Comparison of ENCODE assay signal across 17 cellular contexts in the genomic region with DNA sequence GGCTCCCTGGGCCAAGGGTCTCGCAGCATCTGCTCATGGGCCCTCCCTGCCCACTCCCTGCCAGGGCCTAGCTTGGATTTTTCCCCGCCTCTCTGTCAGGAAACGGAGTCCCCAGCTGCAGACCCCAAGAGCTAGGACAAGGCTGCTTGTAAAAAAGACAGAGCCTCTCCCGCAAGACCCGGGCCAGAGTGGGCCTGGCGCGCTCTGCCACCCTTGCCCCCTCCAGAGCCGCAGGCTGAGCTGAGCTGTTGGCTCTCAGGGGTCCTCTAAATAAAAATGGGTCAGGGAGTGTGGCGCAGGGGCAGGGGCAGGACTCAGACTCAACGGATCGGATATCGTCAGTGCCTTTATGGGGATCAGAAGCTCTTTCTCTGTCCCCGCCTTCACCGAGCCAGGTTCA.
A peak's percentile ranks its signal among the peaks of the same experiment; 100 is the strongest.
DNase-seq lines count a peak whose midpoint lies in the region; ATAC-seq and TF ChIP-seq lines count a peak whose summit lies in the region.
"Had no signal": no experiment of that assay in that cellular context is flagged by ENCODE, and none has a peak within 500 bp of the region (broad histone marks: within the 10 kb centered on the region; RNA-seq: fewer than 3 reads in every experiment).

No MANE protein-coding gene starts in this region.

- H3K4me3 Mint-ChIP-seq in nephron progenitor cell, result no peak overlapping the region
- H3K4me3 Mint-ChIP-seq: CD4-positive, alpha-beta T cell; CD8-positive, alpha-beta T cell had no signal

- H3K9me3 ChIP-seq in BLaER1 treated with 17β-estradiol and CSF1 and Interleukin-3, amounts not matched to agents 10 nM and 100 nM (replicated peaks in 1 of 11), result peaks cover 14 to 30% (median 20%) of the 10 kb centered on the region in 11 experiments
- H3K9me3 ChIP-seq: BE2C, Caco-2 had no signal

- no peaks in the 10 kb centered on the region for H3K27me3 ChIP-seq in BLaER1 treated with 17β-estradiol and CSF1 and Interleukin-3, amounts not matched to agents 10 nM and 100 nM
- H3K27me3 ChIP-seq: BE2C, BLaER1 had no signal

- H3K4me2 ChIP-seq in BLaER1 treated with 17β-estradiol and CSF1 and Interleukin-3, amounts not matched to agents 10 nM and 100 nM, result peak overlapping the region in 2 of 11 experiments; percentile 2 to 19; a peak in 1 of 22 replicates
- H3K4me2 ChIP-seq: BLaER1 had no signal

- no peak overlapping the region for H3K4me3 ChIP-seq in BLaER1 treated with 17β-estradiol and CSF1 and Interleukin-3, amounts not matched to agents 10 nM and 100 nM
- H3K4me3 ChIP-seq: BLaER1 had no signal

- H3K36me3 Mint-ChIP-seq in nephron progenitor cell (ENCODE audit: low read depth), result peaks cover 87% of the 10 kb centered on the region
- H3K36me3 Mint-ChIP-seq: CD8-positive, alpha-beta T cell had no signal

- H4K20me1 ChIP-seq in BLaER1 treated with 17β-estradiol and CSF1 and Interleukin-3, amounts not matched to agents 10 nM and 100 nM, result no peaks in the 10 kb centered on the region
- H4K20me1 ChIP-seq: BLaER1 had no signal

- ATAC-seq in HG03469 (IDR thresholded peaks at IDR 0.05; ENCODE audit: unreplicated experiment), result no peak
- ATAC-seq: CD8-positive, alpha-beta T cell had no signal

- H3K27ac ChIP-seq in BLaER1 treated with 17β-estradiol and CSF1 and Interleukin-3, amounts not matched to agents 10 nM and 100 nM, result peak overlapping the region in 7 of 11 experiments; percentile 17 to 99 (median 31); a peak in 12 of 22 replicates
- H3K27ac ChIP-seq in RWPE1, result 0 out of 2 replicates have a peak overlapping the region, but pooled peaks have one; percentile 27
- H3K27ac ChIP-seq: C4-2B had no signal

- H3K4me1 Mint-ChIP-seq in nephron progenitor cell, result peaks cover 18% of the 10 kb centered on the region

- no peak for DNase-seq in RWPE1 (ENCODE audit: low spot score)
- DNase-seq in nephron progenitor cell, result no peak
- DNase-seq in NCI-H748 treated with DMSO at 0.1 percent for 48 hours (lab: John Stamatoyannopoulos, UW), result no peak
- DNase-seq in NCI-H1417 (lab: John Stamatoyannopoulos, UW), result no peak
- DNase-seq: 8988T; ACHN; BE2C; Caco-2; Calu3; CD4-positive, alpha-beta T cell; CD8-positive, alpha-beta T cell; DMS79 treated with DMSO at 0.1 percent for 48 hours; GF-D8 had no signal

- peaks cover 50 to 86% (median 70%) of the 10 kb centered on the region in 10 experiments for H3K4me1 ChIP-seq in BLaER1 treated with 17β-estradiol and CSF1 and Interleukin-3, amounts not matched to agents 10 nM and 100 nM
- H3K4me1 ChIP-seq: BE2C, Caco-2 had no signal

- CTCF ChIA-PET in RWPE1 (lab: Yijun Ruan, JAX), result no interaction called here

- TF ChIP-seq CTCF in RWPE1 (conservative IDR thresholded peaks at IDR 0.05; ENCODE audit: low read depth) (no peak), nephron progenitor cell (IDR thresholded peaks at IDR 0.05) (no peak)

- POLR2A ChIA-PET in RWPE1 (lab: Yijun Ruan, JAX; ENCODE audit: low non-redundant PET), result no interaction called here

- peaks cover 21% of the 10 kb centered on the region for H3K9me3 Mint-ChIP-seq in nephron progenitor cell
- H3K9me3 Mint-ChIP-seq: CD4-positive, alpha-beta T cell; CD8-positive, alpha-beta T cell had no signal

- no peak overlapping the region for H3K9ac ChIP-seq in BLaER1 treated with 17β-estradiol and CSF1 and Interleukin-3, amounts not matched to agents 10 nM and 100 nM
- H3K9ac ChIP-seq: BLaER1 had no signal

- H3K27me3 Mint-ChIP-seq in nephron progenitor cell (ENCODE audit: low read depth, poor library complexity), result no peaks in the 10 kb centered on the region
- H3K27me3 Mint-ChIP-seq: CD4-positive, alpha-beta T cell had no signal

- H3K27ac Mint-ChIP-seq in nephron progenitor cell, result peak overlapping the region; percentile 66
- H3K27ac Mint-ChIP-seq: CD4-positive, alpha-beta T cell; CD8-positive, alpha-beta T cell had no signal

- peaks cover 0 to 45% (median 18%) of the 10 kb centered on the region in 11 experiments; a peak in 12 of 22 replicates for H3K36me3 ChIP-seq in BLaER1 treated with 17β-estradiol and CSF1 and Interleukin-3, amounts not matched to agents 10 nM and 100 nM
- H3K36me3 ChIP-seq: BE2C had no signal
